Comparison of ENCODE assay signal across 9 cellular contexts in genomic region chr19:640156-640548, GRCh38. TPM values are rescaled to one million over a fixed set of nuclear protein-coding genes. Genes with fewer than 3 reads are reported as not detected.
DNase-seq lines count a peak whose midpoint lies in the region; ATAC-seq, FAIRE-seq and TF ChIP-seq lines count a peak whose summit lies in the region.
"Had no signal": no experiment of that assay in that cellular context is flagged by ENCODE, and none has a peak within 500 bp of the region (broad histone marks: within the 10 kb centered on the region; RNA-seq: fewer than 3 reads in every experiment).

No MANE protein-coding gene starts in this region.

- H2BK5ac ChIP-seq in mesendoderm (ENCODE audit: low read length) = no peak overlapping the region

- FAIRE-seq in astrocyte (lab: Jason Lieb, UNC) = no peak
- FAIRE-seq: colon, islet of Langerhans had no signal

- H3K4ac ChIP-seq in mesendoderm (ENCODE audit: low read depth, low read length) = no peak overlapping the region

- H3K79me1 ChIP-seq in mesendoderm (ENCODE audit: low read length) = no peaks in the 10 kb centered on the region

- H3K27me3 Mint-ChIP-seq in astrocyte (ENCODE audit: low read depth, unreplicated experiment) (peaks cover 8% of the 10 kb centered on the region), type B pancreatic cell (peaks cover 4% of the 10 kb centered on the region)

- H3K36me3 Mint-ChIP-seq in astrocyte (ENCODE audit: low read depth, unreplicated experiment) (no peaks in the 10 kb centered on the region), type B pancreatic cell (no peaks in the 10 kb centered on the region)

- no peak overlapping the region for H3K18ac ChIP-seq in mesendoderm (ENCODE audit: low read length)

- no peak for TF ChIP-seq POLR2A in right lobe of liver (IDR thresholded peaks at IDR 0.05)

- H3K4me3 ChIP-seq in astrocyte (ENCODE audit: insufficient read depth, low read depth, low read length) (no peak overlapping the region), right lobe of liver (peak overlapping the region in 2 of 3 donors; percentile 6 to 41), thymus (ENCODE audit: low read length) (peak overlapping the region; percentile 50), mesendoderm (ENCODE audit: low read length) (no peak overlapping the region)

- 66% methylated on average over 8 of the region's 25 CpGs for WGBS in right lobe of liver (ENCODE audit: insufficient coverage, low coverage, low lambda C conversion rate, missing lambda C conversion rate)
- 62% methylated on average over 25 of the region's 25 CpGs for WGBS in thymus
- WGBS in mesendoderm (ENCODE audit: extremely low coverage, insufficient coverage, low lambda C conversion rate) = no CpG with 5 or more reads among the region's 25 CpGs

- no peak overlapping the region for H3K4me3 Mint-ChIP-seq in astrocyte (ENCODE audit: unreplicated experiment)
- no peak overlapping the region for H3K4me3 Mint-ChIP-seq in type B pancreatic cell

- no peak overlapping the region for H2AFZ ChIP-seq in astrocyte (ENCODE audit: low read depth, low read length)

- H3K4me1 ChIP-seq in astrocyte (ENCODE audit: insufficient read depth, low read length) (peaks cover 8% of the 10 kb centered on the region), right lobe of liver (no peaks in the 10 kb centered on the region), thymus (ENCODE audit: control insufficient read depth, insufficient read depth, low read length) (peaks cover 3% of the 10 kb centered on the region), mesendoderm (ENCODE audit: control insufficient read depth, low read depth, low read length) (no peaks in the 10 kb centered on the region), foreskin keratinocyte (no peaks in the 10 kb centered on the region)

- H3K56ac ChIP-seq in mesendoderm (ENCODE audit: low read length) = no peak overlapping the region

- H3K79me2 ChIP-seq in astrocyte (ENCODE audit: insufficient read depth, low read length) (no peaks in the 10 kb centered on the region), mesendoderm (ENCODE audit: control insufficient read depth, insufficient read depth, low read length) (no peaks in the 10 kb centered on the region)

- DNase-seq in astrocyte (ENCODE audit: low read depth) = no peak
- DNase-seq in right lobe of liver = no peak
- DNase-seq in type B pancreatic cell (ENCODE audit: extremely low spot score, unreplicated experiment) = no peak
- no peak for DNase-seq in mesendoderm
- no peak for DNase-seq in foreskin keratinocyte

- intact Hi-C loops in right lobe of liver (cut with DNase I) = no loop called here

- no peak overlapping the region for H2AK5ac ChIP-seq in mesendoderm (ENCODE audit: low read length)

- no peak overlapping the region for H2BK120ac ChIP-seq in mesendoderm (ENCODE audit: low read depth, low read length)

- TF ChIP-seq CTCF in astrocyte (IDR thresholded peaks at IDR 0.05; ENCODE audit: insufficient read depth, low read depth, low read length) (no peak), right lobe of liver (IDR thresholded peaks at IDR 0.05) (no peak), type B pancreatic cell (conservative IDR thresholded peaks at IDR 0.05) (no peak), foreskin keratinocyte (conservative IDR thresholded peaks at IDR 0.05) (no peak)

- H3K4me1 Mint-ChIP-seq in astrocyte (ENCODE audit: low read depth, unreplicated experiment) (peaks cover 2% of the 10 kb centered on the region), type B pancreatic cell (ENCODE audit: unreplicated experiment) (peaks cover 4% of the 10 kb centered on the region)

- H3K9ac ChIP-seq in astrocyte (ENCODE audit: low read length) (no peak overlapping the region), mesendoderm (ENCODE audit: low read length) (no peak overlapping the region)

- H3K27ac Mint-ChIP-seq in astrocyte (ENCODE audit: unreplicated experiment) (no peak overlapping the region), type B pancreatic cell (no peak overlapping the region)

- H2BK15ac ChIP-seq in mesendoderm (replicated peaks; ENCODE audit: low read depth) = no peak overlapping the region

- H3K27ac ChIP-seq in astrocyte (ENCODE audit: low read depth, low read length) = no peak overlapping the region
- H3K27ac ChIP-seq in right lobe of liver = no peak overlapping the region
- no peak overlapping the region for H3K27ac ChIP-seq in thymus (ENCODE audit: low read depth)
- no peak overlapping the region for H3K27ac ChIP-seq in mesendoderm (ENCODE audit: low read depth, low read length)
- no peak overlapping the region for H3K27ac ChIP-seq in foreskin keratinocyte

- peaks cover 3% of the 10 kb centered on the region for H4K20me1 ChIP-seq in astrocyte (ENCODE audit: insufficient read depth, low read length)

- peak overlapping the region; percentile 81 for H3K4me2 ChIP-seq in astrocyte (ENCODE audit: low read length)
- no peak overlapping the region for H3K4me2 ChIP-seq in mesendoderm (ENCODE audit: low read length)

- H4K8ac ChIP-seq in mesendoderm (ENCODE audit: low read depth, low read length) = no peak overlapping the region

- H3K9me3 ChIP-seq in astrocyte (ENCODE audit: insufficient read depth, low read depth, low read length) (no peaks in the 10 kb centered on the region), right lobe of liver (no peaks in the 10 kb centered on the region), thymus (ENCODE audit: control insufficient read depth) (no peaks in the 10 kb centered on the region)

- H4K5ac ChIP-seq in mesendoderm (ENCODE audit: low read length) = no peak overlapping the region

- no peaks in the 10 kb centered on the region for H3K27me3 ChIP-seq in astrocyte (ENCODE audit: insufficient read depth, low read length)
- no peaks in the 10 kb centered on the region for H3K27me3 ChIP-seq in right lobe of liver
- peaks cover 8% of the 10 kb centered on the region for H3K27me3 ChIP-seq in thymus (ENCODE audit: control insufficient read depth, insufficient read depth)
- no peaks in the 10 kb centered on the region for H3K27me3 ChIP-seq in mesendoderm (ENCODE audit: insufficient read depth, low read length, poor library complexity)
- H3K27me3 ChIP-seq in foreskin keratinocyte = no peaks in the 10 kb centered on the region

- peak; percentile 7 for ATAC-seq in HG02759 (IDR thresholded peaks at IDR 0.05; ENCODE audit: unreplicated experiment)
- no peak for ATAC-seq in right lobe of liver
- ATAC-seq in foreskin keratinocyte = no peak

- H3K9me3 Mint-ChIP-seq in astrocyte (ENCODE audit: unreplicated experiment) (no peaks in the 10 kb centered on the region), type B pancreatic cell (no peaks in the 10 kb centered on the region)

- H3K23ac ChIP-seq in mesendoderm (ENCODE audit: low read length) = no peak overlapping the region

- H3K36me3 ChIP-seq in astrocyte (ENCODE audit: insufficient read depth, low read length) (no peaks in the 10 kb centered on the region), right lobe of liver (no peaks in the 10 kb centered on the region), thymus (ENCODE audit: control insufficient read depth, insufficient read depth) (peaks cover 19% of the 10 kb centered on the region), mesendoderm (ENCODE audit: control insufficient read depth, insufficient read depth, low read length) (no peaks in the 10 kb centered on the region)

RNA-seq across cellular contexts. Expression of gene FGF22, which starts 0.5 kb away (rescaled TPM):
- 0.25 TPM in 1 of 2 replicates, not detected in the other for total RNA-seq in astrocyte
- under 1 TPM in 1 of 6 experiments, not detected in 5; 0.15 TPM for total RNA-seq in right lobe of liver
- polyA plus RNA-seq in thymus = 0.25 TPM
- not detected in 2 replicates for total RNA-seq in type B pancreatic cell (ENCODE audit: low replicate concordance)
- polyA plus RNA-seq in mesendoderm (2013, experiment 1 of 2) = 0.08 TPM
- polyA plus RNA-seq in mesendoderm (2013, experiment 2 of 2) = 0.10 TPM
- not detected in 2 replicates for total RNA-seq in foreskin keratinocyte
- not detected in 2 replicates for polyA plus RNA-seq in foreskin keratinocyte

RNA-seq across cellular contexts. Expression of gene POLRMT, which starts 6.8 kb away (rescaled TPM):
- total RNA-seq in astrocyte (43.4 and 45.3 TPM in 2 replicates), right lobe of liver (10 to 100 TPM; 25.9 to 42.9 (median 33.3) TPM), type B pancreatic cell (ENCODE audit: low replicate concordance) (52.2 and 59.8 TPM in 2 replicates), foreskin keratinocyte (54.7 and 68.1 TPM in 2 replicates)
- polyA plus RNA-seq in thymus (130 TPM), foreskin keratinocyte (59.9 and 69.5 TPM in 2 replicates)
- polyA plus RNA-seq in mesendoderm (2013, experiment 1 of 2) = 71.5 TPM
- polyA plus RNA-seq in mesendoderm (2013, experiment 2 of 2) = 73.0 TPM

RNA-seq across cellular contexts. Expression of gene RNF126, which starts 22.9 kb away (rescaled TPM):
- total RNA-seq in astrocyte (58.3 and 58.5 TPM in 2 replicates), right lobe of liver (10 to 100 TPM; 18.3 to 85.0 (median 28.8) TPM), type B pancreatic cell (ENCODE audit: low replicate concordance) (38.1 and 41.3 TPM in 2 replicates), foreskin keratinocyte (67.8 and 74.3 TPM in 2 replicates)
- polyA plus RNA-seq in thymus (38.2 TPM), foreskin keratinocyte (89.2 and 98.4 TPM in 2 replicates)
- 86.4 TPM for polyA plus RNA-seq in mesendoderm (2013, experiment 1 of 2)
- polyA plus RNA-seq in mesendoderm (2013, experiment 2 of 2) = 86.7 TPM

RNA-seq across cellular contexts. Expression of gene FSTL3, which starts 36.0 kb away (rescaled TPM):
- total RNA-seq in astrocyte (72.0 and 78.8 TPM in 2 replicates), right lobe of liver (10 to 100 TPM in 3 of 6 experiments, 1 to 10 TPM in 3; 4.2 to 18.7 (median 10.4) TPM), type B pancreatic cell (ENCODE audit: low replicate concordance) (9.3 and 11.0 TPM in 2 replicates), foreskin keratinocyte (135 and 157 TPM in 2 replicates)
- polyA plus RNA-seq in thymus (12.5 TPM), foreskin keratinocyte (150 and 180 TPM in 2 replicates)
- 2.3 TPM for polyA plus RNA-seq in mesendoderm (2013, experiment 1 of 2)
- 2.6 TPM for polyA plus RNA-seq in mesendoderm (2013, experiment 2 of 2)

RNA-seq across cellular contexts. Expression of gene HCN2, which starts 50.5 kb away (rescaled TPM):
- total RNA-seq in astrocyte (4.8 and 5.5 TPM in 2 replicates), right lobe of liver (under 1 TPM in 5 of 6 experiments, not detected in 1; 0.05 to 0.27 (median 0.09) TPM), type B pancreatic cell (ENCODE audit: low replicate concordance) (1.4 and 1.9 TPM in 2 replicates), foreskin keratinocyte (0.20 and 0.21 TPM in 2 replicates)
- polyA plus RNA-seq in thymus (0.46 TPM), foreskin keratinocyte (0.18 and 0.19 TPM in 2 replicates)
- 0.79 TPM for polyA plus RNA-seq in mesendoderm (2013, experiment 1 of 2)
- 0.81 TPM for polyA plus RNA-seq in mesendoderm (2013, experiment 2 of 2)

Comparison
In these comparisons a context has a peak if more than half of its experiments do, and no peak if none do; other contexts are left out.
1. H3K4me3 ChIP-seq: peak in right lobe of liver (2 of 3) and thymus (single experiment); none in astrocyte (single experiment) and mesendoderm (single experiment).